In genomic region chr9:101566904-101567724, GRCh38 we compare ENCODE assay signal across 8 cellular contexts. TPM values are rescaled to one million over a fixed set of nuclear protein-coding genes. Genes with fewer than 3 reads are reported as not detected.
DNase-seq lines count a peak whose midpoint lies in the region; ATAC-seq, FAIRE-seq and TF ChIP-seq lines count a peak whose summit lies in the region.

No MANE protein-coding gene starts in this region.

- no peak overlapping the region for H3K4me3 Mint-ChIP-seq in Calu3 (ENCODE audit: low read depth, unreplicated experiment)
- no peak overlapping the region for H3K4me3 Mint-ChIP-seq in activated CD4-positive, alpha-beta memory T cell treated with anti-CD3 and anti-CD28 coated beads for 36 hours

- H3K4me1 Mint-ChIP-seq in Calu3 (ENCODE audit: low read depth, unreplicated experiment), result no peaks in the 10 kb centered on the region
- peaks cover 52% of the 10 kb centered on the region for H3K4me1 Mint-ChIP-seq in activated CD4-positive, alpha-beta memory T cell treated with anti-CD3 and anti-CD28 coated beads for 36 hours (ENCODE audit: low read depth)

- FAIRE-seq in GM19239 (lab: Jason Lieb, UNC) (peak; percentile 82), frontal cortex (lab: Jason Lieb, UNC) (no peak)

- no peaks in the 10 kb centered on the region for H3K4me1 ChIP-seq in psoas muscle

- no peak for ATAC-seq in psoas muscle

- H3K27me3 ChIP-seq in psoas muscle (ENCODE audit: insufficient read depth in 3 of 3, low read length in 2 of 3), result no peaks in the 10 kb centered on the region

- H3K4me3 ChIP-seq in psoas muscle, result no peak overlapping the region

- peak; percentile 28 for DNase-seq in Calu3
- no peak for DNase-seq in GM19239 (ENCODE audit: insufficient read length, low spot score)
- DNase-seq in HuH-7.5 (ENCODE audit: low spot score), result peak; percentile 21
- peak; percentile 58 for DNase-seq in activated CD4-positive, alpha-beta memory T cell treated with anti-CD3 and anti-CD28 coated beads for 36 hours
- peak; percentile 66 for DNase-seq in iris pigment epithelial cell (ENCODE audit: low read depth)
- no peak for DNase-seq in dedifferentiated amniotic fluid mesenchymal stem cell (ENCODE audit: extremely low spot score)
- no peak for DNase-seq in psoas muscle
- no peak for DNase-seq in frontal cortex (ENCODE audit: low spot score in 2 of 2)

- no peaks in the 10 kb centered on the region for H3K27me3 Mint-ChIP-seq in Calu3 (ENCODE audit: unreplicated experiment)
- no peaks in the 10 kb centered on the region for H3K27me3 Mint-ChIP-seq in activated CD4-positive, alpha-beta memory T cell treated with anti-CD3 and anti-CD28 coated beads for 36 hours

- WGBS in psoas muscle, 3 donors, result 85 to 90% (median 85%) methylated on average over 5 of the region's 5 CpGs

- BruUV-seq in Calu3 (replicated peaks; lab: Mats Ljungman, UMichigan), result no TSS peak

- H3K27ac Mint-ChIP-seq in Calu3 (ENCODE audit: unreplicated experiment), result no peak overlapping the region
- no peak overlapping the region for H3K27ac Mint-ChIP-seq in activated CD4-positive, alpha-beta memory T cell treated with anti-CD3 and anti-CD28 coated beads for 36 hours

- no peaks in the 10 kb centered on the region for H3K9me3 ChIP-seq in psoas muscle

- peaks cover 22 to 83% of the 10 kb centered on the region in 2 donors for H3K36me3 ChIP-seq in psoas muscle (ENCODE audit: insufficient read depth in 1 of 2, low read depth in 1 of 2)

- CTCF ChIA-PET in Calu3 (lab: Charles Lee), result interaction anchor here (1.9 kb wide), 1 partner anchor 108 kb away, joined by 11 read pairs; no protein-coding TSS in a partner anchor
- CTCF ChIA-PET in activated CD4-positive, alpha-beta memory T cell treated with anti-CD3 and anti-CD28 coated beads for 36 hours (lab: Charles Lee), result interaction anchor here (0.9 to 1.0 kb wide), 3 partner anchors 33 to 118 kb away, joined by 3 to 7 read pairs (median 5); partner anchors contain the start of gene RNF20

- TF ChIP-seq CTCF in Calu3 (IDR thresholded peaks at IDR 0.05; ENCODE audit: unreplicated experiment) (peak; percentile 17), psoas muscle (IDR thresholded peaks at IDR 0.05) (no peak)

- POLR2A ChIA-PET in activated CD4-positive, alpha-beta memory T cell treated with anti-CD3 and anti-CD28 coated beads for 36 hours (lab: Charles Lee), result no interaction called here

- H3K9me3 Mint-ChIP-seq in Calu3 (ENCODE audit: low read depth, unreplicated experiment), result no peaks in the 10 kb centered on the region
- no peaks in the 10 kb centered on the region for H3K9me3 Mint-ChIP-seq in activated CD4-positive, alpha-beta memory T cell treated with anti-CD3 and anti-CD28 coated beads for 36 hours

- intact Hi-C loops in Calu3 (cut with micrococcal nuclease; ENCODE audit: unreplicated experiment) (no loop called here), psoas muscle (cut with DNase I) (no loop called here)
- intact Hi-C loops in activated CD4-positive, alpha-beta memory T cell treated with anti-CD3 and anti-CD28 coated beads for 36 hours (cut with micrococcal nuclease), result loop anchor here (1.0 to 2.0 kb wide), 3 partner anchors 34 to 169 kb away; partner anchors contain the start of genes MRPL50, RNF20 and ZNF189

- no peak overlapping the region for H3K27ac ChIP-seq in psoas muscle

- peaks cover 7% of the 10 kb centered on the region for H3K36me3 Mint-ChIP-seq in Calu3 (ENCODE audit: insufficient read depth, unreplicated experiment)
- H3K36me3 Mint-ChIP-seq in activated CD4-positive, alpha-beta memory T cell treated with anti-CD3 and anti-CD28 coated beads for 36 hours, result peaks cover 42% of the 10 kb centered on the region

RNA-seq across cellular contexts. Expression of gene PPP3R2, which starts 27.7 kb away (rescaled TPM):
- not detected in 2 replicates for total RNA-seq in Calu3 (2022)
- total RNA-seq in activated CD4-positive, alpha-beta memory T cell treated with anti-CD3 and anti-CD28 coated beads for 36 hours, result not detected
- total RNA-seq in psoas muscle, result not detected
- not detected for polyA plus RNA-seq in psoas muscle
- 0.41 TPM for total RNA-seq in frontal cortex

RNA-seq across cellular contexts. Expression of gene RNF20, which starts 33.5 kb away (rescaled TPM):
- 30.5 and 34.4 TPM in 2 replicates for total RNA-seq in Calu3 (2022)
- total RNA-seq in activated CD4-positive, alpha-beta memory T cell treated with anti-CD3 and anti-CD28 coated beads for 36 hours, result 10 to 100 TPM; 36.1 to 37.5 TPM
- 10 to 100 TPM; 41.1 to 56.9 (median 48.4) TPM for total RNA-seq in psoas muscle
- polyA plus RNA-seq in psoas muscle, result 10 to 100 TPM; 19.4 to 39.1 (median 19.6) TPM
- total RNA-seq in frontal cortex, result 34.6 TPM

Comparison
In these comparisons a context has a peak if more than half of its experiments do, and no peak if none do; other contexts are left out.
1. DNase-seq: peak in Calu3 (single experiment), HuH-7.5 (single experiment), activated CD4-positive, alpha-beta memory T cell treated with anti-CD3 and anti-CD28 coated beads for 36 hours (single experiment) and iris pigment epithelial cell (single experiment); none in GM19239 (single experiment), dedifferentiated amniotic fluid mesenchymal stem cell (single experiment), psoas muscle (0 of 2) and frontal cortex (0 of 2).